Comparison of ENCODE assay signal across 2 cellular contexts in the genomic region with DNA sequence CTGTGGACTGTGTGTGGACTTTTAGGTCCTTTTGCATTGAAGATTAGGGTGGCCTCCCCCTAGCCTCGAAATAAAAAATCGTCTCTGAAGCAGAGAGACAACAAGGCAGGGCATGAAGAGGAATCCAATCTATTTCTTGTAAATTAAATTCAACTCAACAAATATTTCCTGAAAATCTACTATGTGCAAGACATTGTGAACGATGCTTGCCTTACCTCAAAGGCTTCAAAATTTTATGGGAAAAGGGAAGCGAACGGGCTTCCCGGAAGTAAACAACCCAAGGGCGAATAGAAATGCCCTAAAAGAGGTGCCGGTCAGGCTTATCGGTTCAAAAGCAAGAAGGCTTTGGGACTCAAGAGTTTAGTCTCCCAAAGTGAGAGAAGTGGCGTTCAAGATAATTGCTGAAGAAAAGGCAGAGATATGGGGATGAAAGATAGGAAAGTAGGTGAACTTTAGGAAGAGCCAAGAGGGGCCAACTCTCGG.
TF ChIP-seq lines count a peak whose summit lies in the region.

No MANE protein-coding gene starts in this region.

TF ChIP-seq in HCT116, 20 proteins besides CTCF, POLR2A, EP300 and RAD21:
- TF ChIP-seq, protein P1, sequence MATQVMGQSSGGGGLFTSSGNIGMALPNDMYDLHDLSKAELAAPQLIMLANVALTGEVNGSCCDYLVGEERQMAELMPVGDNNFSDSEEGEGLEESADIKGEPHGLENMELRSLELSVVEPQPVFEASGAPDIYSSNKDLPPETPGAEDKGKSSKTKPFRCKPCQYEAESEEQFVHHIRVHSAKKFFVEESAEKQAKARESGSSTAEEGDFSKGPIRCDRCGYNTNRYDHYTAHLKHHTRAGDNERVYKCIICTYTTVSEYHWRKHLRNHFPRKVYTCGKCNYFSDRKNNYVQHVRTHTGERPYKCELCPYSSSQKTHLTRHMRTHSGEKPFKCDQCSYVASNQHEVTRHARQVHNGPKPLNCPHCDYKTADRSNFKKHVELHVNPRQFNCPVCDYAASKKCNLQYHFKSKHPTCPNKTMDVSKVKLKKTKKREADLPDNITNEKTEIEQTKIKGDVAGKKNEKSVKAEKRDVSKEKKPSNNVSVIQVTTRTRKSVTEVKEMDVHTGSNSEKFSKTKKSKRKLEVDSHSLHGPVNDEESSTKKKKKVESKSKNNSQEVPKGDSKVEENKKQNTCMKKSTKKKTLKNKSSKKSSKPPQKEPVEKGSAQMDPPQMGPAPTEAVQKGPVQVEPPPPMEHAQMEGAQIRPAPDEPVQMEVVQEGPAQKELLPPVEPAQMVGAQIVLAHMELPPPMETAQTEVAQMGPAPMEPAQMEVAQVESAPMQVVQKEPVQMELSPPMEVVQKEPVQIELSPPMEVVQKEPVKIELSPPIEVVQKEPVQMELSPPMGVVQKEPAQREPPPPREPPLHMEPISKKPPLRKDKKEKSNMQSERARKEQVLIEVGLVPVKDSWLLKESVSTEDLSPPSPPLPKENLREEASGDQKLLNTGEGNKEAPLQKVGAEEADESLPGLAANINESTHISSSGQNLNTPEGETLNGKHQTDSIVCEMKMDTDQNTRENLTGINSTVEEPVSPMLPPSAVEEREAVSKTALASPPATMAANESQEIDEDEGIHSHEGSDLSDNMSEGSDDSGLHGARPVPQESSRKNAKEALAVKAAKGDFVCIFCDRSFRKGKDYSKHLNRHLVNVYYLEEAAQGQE (IDR thresholded peaks at IDR 0.05; ENCODE audit: low read depth), result no peak
- no peak for TF ChIP-seq TCF7L2 (IDR thresholded peaks at IDR 0.05; ENCODE audit: borderline replicate concordance, extremely low read depth, insufficient read depth, insufficient read length)
- peak; percentile 51 for TF ChIP-seq ELF1 (IDR thresholded peaks at IDR 0.05; ENCODE audit: borderline replicate concordance, low read depth)
- TF ChIP-seq SIN3A (IDR thresholded peaks at IDR 0.05; ENCODE audit: low read depth), result no peak; the same call in 1 of the 2 replicates
- no peak for TF ChIP-seq EZH2phosphoT487 (IDR thresholded peaks at IDR 0.05; ENCODE audit: borderline replicate concordance)

TF ChIP-seq in H1, 55 proteins besides CTCF, POLR2A, EP300 and RAD21:
- no peak for TF ChIP-seq GTF2F1 (IDR thresholded peaks at IDR 0.05; ENCODE audit: borderline replicate concordance, low read depth, low read length)
